ENCODE assay signal across 23 cellular contexts in genomic region chr17:56206351-56206750, GRCh38. TPM values are rescaled to one million over a fixed set of nuclear protein-coding genes. Genes with fewer than 3 reads are reported as not detected.
"Had no signal": no experiment of that assay in that cellular context is flagged by ENCODE, and none has a peak within 500 bp of the region (broad histone marks: within the 10 kb centered on the region; RNA-seq: fewer than 3 reads in every experiment).

No MANE protein-coding gene starts in this region.

- H3K27me3 Mint-ChIP-seq: memory B cell; stimulated activated naive B cell treated with anti-CD40 and anti-IgM and Interleukin-4, amounts not matched to agents 10 μg/mL and 1 μg/mL and 100 μg/mL, for 72 hours; stimulated activated naive CD8-positive, alpha-beta T cell treated with anti-CD3 and anti-CD28 coated beads, Interleukin-15, amount 100 ng/mL, for 72 hours had no signal

- ATAC-seq: left cardiac atrium; lower lobe of right lung; psoas muscle; right lobe of liver; stimulated activated naive B cell treated with anti-CD40 and anti-IgM and Interleukin-4, amounts not matched to agents 10 μg/mL and 1 μg/mL and 100 μg/mL, for 72 hours; stimulated activated naive CD8-positive, alpha-beta T cell treated with anti-CD3 and anti-CD28 coated beads, Interleukin-15, amount 100 ng/mL, for 72 hours had no signal

- H3K36me3 ChIP-seq: left ventricle myocardium inferior, lower lobe of right lung, right lobe of liver, tibial nerve had no signal

- H3K4me1 Mint-ChIP-seq: memory B cell; nephron; stimulated activated naive B cell treated with anti-CD40 and anti-IgM and Interleukin-4, amounts not matched to agents 10 μg/mL and 1 μg/mL and 100 μg/mL, for 72 hours had no signal

- H3K36me3 Mint-ChIP-seq: memory B cell; stimulated activated naive B cell treated with anti-CD40 and anti-IgM and Interleukin-4, amounts not matched to agents 10 μg/mL and 1 μg/mL and 100 μg/mL, for 72 hours had no signal

- H2AFZ ChIP-seq: hepatocyte had no signal

- H3K4me2 ChIP-seq: hepatocyte had no signal

- H3K4me3 ChIP-seq: coronary artery, dorsolateral prefrontal cortex, hepatocyte, left ventricle myocardium inferior, lower lobe of right lung, psoas muscle, right lobe of liver, testis, tibial nerve had no signal

- H3K9me3 ChIP-seq: psoas muscle, right lobe of liver, testis had no signal

- DNase-seq: dorsolateral prefrontal cortex; effector CD8-positive, alpha-beta T cell; foreskin melanocyte; head of caudate nucleus; kidney; left cardiac atrium; left ventricle myocardium inferior; lower lobe of right lung; midbrain; occipital lobe; psoas muscle; retina; right lobe of liver; stimulated activated CD4-positive, alpha-beta T cell treated with anti-CD3 and anti-CD28 coated beads, Interleukin-1b, Interleukin-23, amount 100 ng/mL, for 48 hours; stimulated activated CD4-positive, alpha-beta T cell treated with anti-CD3 and anti-CD28 coated beads, Interleukin-4, amount 100 ng/mL, for 24 hours; stimulated activated naive B cell treated with anti-CD40 and anti-IgM and Interleukin-4, amounts not matched to agents 10 μg/mL and 1 μg/mL and 100 μg/mL, for 72 hours; stimulated activated naive CD8-positive, alpha-beta T cell treated with anti-CD3 and anti-CD28 coated beads, Interleukin-15, amount 100 ng/mL, for 72 hours; testis had no signal

- H3K4me1 ChIP-seq: left ventricle myocardium inferior, lower lobe of right lung, psoas muscle, right lobe of liver, testis, tibial nerve had no signal

- H3K79me2 ChIP-seq: hepatocyte had no signal

- H3K4me3 Mint-ChIP-seq: memory B cell; nephron; stimulated activated naive B cell treated with anti-CD40 and anti-IgM and Interleukin-4, amounts not matched to agents 10 μg/mL and 1 μg/mL and 100 μg/mL, for 72 hours; stimulated activated naive CD8-positive, alpha-beta T cell treated with anti-CD3 and anti-CD28 coated beads, Interleukin-15, amount 100 ng/mL, for 72 hours had no signal

- H3K27ac ChIP-seq: coronary artery, dorsolateral prefrontal cortex, hepatocyte, left ventricle myocardium inferior, lower lobe of right lung, psoas muscle, right lobe of liver, testis, tibial nerve had no signal

- H3K27ac Mint-ChIP-seq: memory B cell; nephron; stimulated activated naive B cell treated with anti-CD40 and anti-IgM and Interleukin-4, amounts not matched to agents 10 μg/mL and 1 μg/mL and 100 μg/mL, for 72 hours; stimulated activated naive CD8-positive, alpha-beta T cell treated with anti-CD3 and anti-CD28 coated beads, Interleukin-15, amount 100 ng/mL, for 72 hours had no signal

- H3K27me3 ChIP-seq: hepatocyte, right lobe of liver, testis, tibial nerve had no signal

RNA-seq across cellular contexts. Expression of gene ANKFN1, which starts 53.1 kb away (rescaled TPM):
- total RNA-seq: left ventricle myocardium inferior had no signal
